ENCODE assay signal across 8 cellular contexts in genomic region chr19:21396893-21397572, GRCh38. TPM values are rescaled to one million over a fixed set of nuclear protein-coding genes. Genes with fewer than 3 reads are reported as not detected.
DNase-seq lines count a peak whose midpoint lies in the region; ATAC-seq and TF ChIP-seq lines count a peak whose summit lies in the region.

ZNF493 (plus strand) TSS chr19:21397133; CDS start chr19:21397238, 105 bp downstream.

- peaks cover 7 to 10% of the 10 kb centered on the region in 2 donors for H3K9me3 Mint-ChIP-seq in activated T-cell treated with anti-CD3 and anti-CD28 coated beads, Interleukin-2, amount 50 U/mL, for 72 hours

- H3K27ac Mint-ChIP-seq in activated T-cell treated with anti-CD3 and anti-CD28 coated beads, Interleukin-2, amount 50 U/mL, for 72 hours, result peak within 1 kb of the TSS; percentile 11

- H3K4me3 Mint-ChIP-seq in activated T-cell treated with anti-CD3 and anti-CD28 coated beads, Interleukin-2, amount 50 U/mL, for 72 hours, result peak within 1 kb of the TSS; percentile 95 to 98

- POLR2A ChIA-PET in Panc1 (lab: Charles Lee), result no interaction called here

- peaks cover 17 to 40% of the 10 kb centered on the region in 2 donors for H3K36me3 Mint-ChIP-seq in activated T-cell treated with anti-CD3 and anti-CD28 coated beads, Interleukin-2, amount 50 U/mL, for 72 hours (ENCODE audit: insufficient read depth in 2 of 2)

- H3K4me1 Mint-ChIP-seq in activated T-cell treated with anti-CD3 and anti-CD28 coated beads, Interleukin-2, amount 50 U/mL, for 72 hours (ENCODE audit: low read depth), result peaks cover 24% of the 10 kb centered on the region

- intact Hi-C loops in Panc1 (cut with micrococcal nuclease; ENCODE audit: unreplicated experiment), result no loop called here
- intact Hi-C loops in esophagus squamous epithelium (cut with DNase I), result no loop called here

- DNase-seq in DMS114 treated with DMSO at 0.1 percent for 48 hours (lab: John Stamatoyannopoulos, UW; ENCODE audit: unreplicated experiment) (peak; percentile 96), HuH-7.5 (ENCODE audit: low spot score) (peak; percentile 61), Panc1 (ENCODE audit: low read depth, low spot score) (peak; percentile 70), esophagus squamous epithelium (lab: John Stamatoyannopoulos, UW) (peak; percentile 61)
- DNase-seq in activated T-cell treated with anti-CD3 and anti-CD28 coated beads, Interleukin-2, amount 50 U/mL, for 72 hours, result peak; percentile 89 to 92
- DNase-seq in stimulated activated CD8-positive, alpha-beta memory T cell treated with anti-CD3 and anti-CD28 coated beads, Interleukin-7, amount 100 ng/mL, for 24 hours (ENCODE audit: low read depth), result peak; percentile 79

- TF ChIP-seq CTCF in Panc1 (IDR thresholded peaks at IDR 0.05), result no peak
- TF ChIP-seq CTCF in esophagus squamous epithelium (IDR thresholded peaks at IDR 0.05), result no peak

- peak; percentile 99 for ATAC-seq in GM21528 (IDR thresholded peaks at IDR 0.05; ENCODE audit: low FRiP score, unreplicated experiment)
- ATAC-seq in Panc1, result peak; percentile 100
- ATAC-seq in activated T-cell treated with anti-CD3 and anti-CD28 coated beads, Interleukin-2, amount 50 U/mL, for 72 hours (replicated peaks in 1 of 2), result peak; percentile 100

- H3K27me3 ChIP-seq in Panc1 (ENCODE audit: control insufficient read depth, insufficient read depth, low read length), result no peaks in the 10 kb centered on the region
- H3K27me3 ChIP-seq in esophagus squamous epithelium, result no peaks in the 10 kb centered on the region
- no peaks in the 10 kb centered on the region for H3K27me3 ChIP-seq in muscle layer of duodenum (ENCODE audit: low read depth, low read length)

- BruUV-seq in Panc1 (replicated peaks; lab: Mats Ljungman, UMichigan), result no TSS peak

- CTCF ChIA-PET in Panc1 (lab: Charles Lee), result interaction anchor here (0.8 kb wide), 1 partner anchor 68 kb away, joined by 3 read pairs; the partner anchor contains the start of gene ZNF708

- peak in 2 of 4 donors; percentile 55 to 71 for TF ChIP-seq POLR2A in esophagus squamous epithelium (IDR thresholded peaks at IDR 0.05)

- peak within 1 kb of the TSS; percentile 77 for H3K27ac ChIP-seq in Panc1 (ENCODE audit: low read length)
- H3K27ac ChIP-seq in esophagus squamous epithelium, result peak within 1 kb of the TSS; percentile 83 to 92 (median 88)
- peak within 1 kb of the TSS; percentile 88 for H3K27ac ChIP-seq in muscle layer of duodenum (ENCODE audit: low read length)

- 0 to 2% methylated on average over 11 to 13 of the region's 31 CpGs for WGBS in esophagus squamous epithelium, 2 donors

- H3K27me3 Mint-ChIP-seq in activated T-cell treated with anti-CD3 and anti-CD28 coated beads, Interleukin-2, amount 50 U/mL, for 72 hours (ENCODE audit: low read depth), result no peaks in the 10 kb centered on the region

- peaks cover 2% of the 10 kb centered on the region; the same call in 1 of the 2 replicates for H3K36me3 ChIP-seq in Panc1 (ENCODE audit: control insufficient read depth, insufficient read depth, low read length)
- peaks cover 0 to 31% (median 0%) of the 10 kb centered on the region in 3 donors for H3K36me3 ChIP-seq in esophagus squamous epithelium
- no peaks in the 10 kb centered on the region for H3K36me3 ChIP-seq in muscle layer of duodenum (ENCODE audit: control insufficient read depth in 1 of 2, insufficient read depth in 2 of 2, low read length in 2 of 2)

- H3K4me1 ChIP-seq in Panc1 (ENCODE audit: control insufficient read depth, insufficient read depth, low read length), result no peaks in the 10 kb centered on the region
- peaks cover 0 to 17% (median 11%) of the 10 kb centered on the region in 3 donors for H3K4me1 ChIP-seq in esophagus squamous epithelium
- peaks cover 0 to 26% of the 10 kb centered on the region in 2 donors for H3K4me1 ChIP-seq in muscle layer of duodenum (ENCODE audit: control insufficient read depth in 1 of 2, insufficient read depth in 2 of 2, low read length in 2 of 2)

- H3K9me3 ChIP-seq in Panc1 (ENCODE audit: control insufficient read depth, insufficient read depth, low read depth, low read length) (peaks cover 4% of the 10 kb centered on the region; the same call in 1 of the 2 replicates), esophagus squamous epithelium (peaks cover 0 to 16% (median 0%) of the 10 kb centered on the region in 3 donors), muscle layer of duodenum (ENCODE audit: control insufficient read depth in 1 of 2, low read length in 2 of 2) (no peaks in the 10 kb centered on the region)

- H3K4me3 ChIP-seq in Panc1 (ENCODE audit: low read depth in 2 of 2, low read length in 2 of 2) (peak within 1 kb of the TSS; percentile 80 to 92), esophagus squamous epithelium (peak within 1 kb of the TSS; percentile 68 to 95 (median 79)), muscle layer of duodenum (ENCODE audit: low read depth in 1 of 2, low read length in 2 of 2) (peak within 1 kb of the TSS; percentile 89 to 93)

- in situ Hi-C loops in Panc1 (cut with HindIII; ENCODE audit: low pct_unique_long_range_greater_than_20kb, low sequenced_read_pairs), result no loop called here

RNA-seq across cellular contexts. Expression of gene ZNF493, which starts in this region (rescaled TPM):
- total RNA-seq in Panc1 (2021; ENCODE audit: unreplicated experiment) (8.5 TPM), esophagus squamous epithelium (10 to 100 TPM in 1 of 4 donors, 1 to 10 TPM in 3; 8.3 to 24.2 (median 8.9) TPM)
- polyA plus RNA-seq in Panc1 (2012; ENCODE audit: insufficient read length), result 3.4 TPM
- total RNA-seq in activated T-cell treated with anti-CD3 and anti-CD28 coated beads, Interleukin-2, amount 50 U/mL, for 72 hours, result 10 to 100 TPM; 15.0 to 17.6 TPM

Comparison
In these comparisons a context has a peak if more than half of its experiments do, and no peak if none do; other contexts are left out.
1. Peak in every context shown above with its lines: DNase-seq, ATAC-seq, H3K4me3 ChIP-seq and H3K27ac ChIP-seq.